In the genomic region with DNA sequence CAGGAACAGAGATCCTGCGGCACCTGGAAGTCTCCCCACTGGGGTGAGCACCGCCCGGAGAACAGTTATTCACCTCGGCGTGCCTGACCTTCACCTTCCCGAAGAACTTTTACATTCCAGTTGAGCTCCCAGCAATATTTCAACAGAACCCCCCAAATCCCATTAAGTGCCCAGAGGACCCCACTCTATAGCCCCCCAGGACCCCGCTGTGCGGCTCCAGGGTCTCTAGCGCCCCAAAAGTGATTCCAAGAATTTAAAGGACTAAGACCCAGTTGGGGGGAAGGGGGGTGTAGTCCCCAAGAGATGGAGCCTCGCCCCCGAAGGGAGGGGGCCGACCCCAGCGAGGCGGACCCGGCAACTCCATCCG, we compare ENCODE assay signal across 8 cellular contexts.
A peak's percentile ranks its signal among the peaks of the same experiment; 100 is the strongest.
DNase-seq lines count a peak whose midpoint lies in the region.

No MANE protein-coding gene starts in this region.

- H3K9me3 ChIP-seq in iPS-18c (ENCODE audit: control insufficient read depth, insufficient read depth, low read length) (no peaks in the 10 kb centered on the region), subcutaneous abdominal adipose tissue (ENCODE audit: control insufficient read depth in 5 of 5, low read length in 5 of 5) (no peaks in the 10 kb centered on the region)

- no peaks in the 10 kb centered on the region for H3K9me3 Mint-ChIP-seq in activated naive CD4-positive, alpha-beta T cell treated with anti-CD3 and anti-CD28 coated beads, Interleukin-2, amount 50 U/mL, for 24 hours

- H3K9ac ChIP-seq in subcutaneous abdominal adipose tissue (ENCODE audit: low read length in 5 of 5), result peak overlapping the region in 4 of 5 donors; percentile 64 to 88 (median 80)

- no peaks in the 10 kb centered on the region for H3K27me3 ChIP-seq in subcutaneous abdominal adipose tissue (ENCODE audit: control insufficient read depth in 5 of 5, insufficient read depth in 4 of 5, low read length in 5 of 5)

- peaks cover 34% of the 10 kb centered on the region for H3K4me1 Mint-ChIP-seq in activated naive CD4-positive, alpha-beta T cell treated with anti-CD3 and anti-CD28 coated beads, Interleukin-2, amount 50 U/mL, for 24 hours

- H3K36me3 ChIP-seq in subcutaneous abdominal adipose tissue (ENCODE audit: control insufficient read depth in 5 of 5, insufficient read depth in 5 of 5, low read length in 5 of 5), result peaks cover 0 to 22% (median 20%) of the 10 kb centered on the region in 5 donors

- H3K27ac ChIP-seq in subcutaneous abdominal adipose tissue (ENCODE audit: low read depth, low read length), result peak overlapping the region; percentile 81

- H3K4me3 Mint-ChIP-seq in activated naive CD4-positive, alpha-beta T cell treated with anti-CD3 and anti-CD28 coated beads, Interleukin-2, amount 50 U/mL, for 24 hours, result peak overlapping the region; percentile 88

- H3K27ac Mint-ChIP-seq in activated naive CD4-positive, alpha-beta T cell treated with anti-CD3 and anti-CD28 coated beads, Interleukin-2, amount 50 U/mL, for 24 hours, result peak overlapping the region; percentile 94

- peak overlapping the region; percentile 75 for H3K4me3 ChIP-seq in iPS-18c (ENCODE audit: insufficient read depth, low read depth, low read length)
- H3K4me3 ChIP-seq in subcutaneous abdominal adipose tissue (ENCODE audit: low read depth in 1 of 5, low read length in 5 of 5), result peak overlapping the region; percentile 77 to 88 (median 87)

- H3K27me3 Mint-ChIP-seq in activated naive CD4-positive, alpha-beta T cell treated with anti-CD3 and anti-CD28 coated beads, Interleukin-2, amount 50 U/mL, for 24 hours, result no peaks in the 10 kb centered on the region

- H3K36me3 Mint-ChIP-seq in activated naive CD4-positive, alpha-beta T cell treated with anti-CD3 and anti-CD28 coated beads, Interleukin-2, amount 50 U/mL, for 24 hours, result peaks cover 3% of the 10 kb centered on the region

- peaks cover 12 to 56% (median 42%) of the 10 kb centered on the region in 5 donors for H3K4me1 ChIP-seq in subcutaneous abdominal adipose tissue (ENCODE audit: control insufficient read depth in 5 of 5, insufficient read depth in 5 of 5, low read length in 5 of 5)

- DNase-seq in NK-92 treated with Interleukin-12 subunit alpha and Interleukin-12 subunit beta, amount 100 ng/mL, for 24 hours (lab: John Stamatoyannopoulos, UW), result peak; percentile 64
- DNase-seq in NK-92 (lab: John Stamatoyannopoulos, UW; ENCODE audit: unreplicated experiment) (no peak), retina (no peak), kidney glomerular epithelial cell (lab: John Stamatoyannopoulos, UW) (no peak), NCI-H2081 treated with DMSO at 0.1 percent for 48 hours (lab: John Stamatoyannopoulos, UW) (no peak)
